In the genomic region with DNA sequence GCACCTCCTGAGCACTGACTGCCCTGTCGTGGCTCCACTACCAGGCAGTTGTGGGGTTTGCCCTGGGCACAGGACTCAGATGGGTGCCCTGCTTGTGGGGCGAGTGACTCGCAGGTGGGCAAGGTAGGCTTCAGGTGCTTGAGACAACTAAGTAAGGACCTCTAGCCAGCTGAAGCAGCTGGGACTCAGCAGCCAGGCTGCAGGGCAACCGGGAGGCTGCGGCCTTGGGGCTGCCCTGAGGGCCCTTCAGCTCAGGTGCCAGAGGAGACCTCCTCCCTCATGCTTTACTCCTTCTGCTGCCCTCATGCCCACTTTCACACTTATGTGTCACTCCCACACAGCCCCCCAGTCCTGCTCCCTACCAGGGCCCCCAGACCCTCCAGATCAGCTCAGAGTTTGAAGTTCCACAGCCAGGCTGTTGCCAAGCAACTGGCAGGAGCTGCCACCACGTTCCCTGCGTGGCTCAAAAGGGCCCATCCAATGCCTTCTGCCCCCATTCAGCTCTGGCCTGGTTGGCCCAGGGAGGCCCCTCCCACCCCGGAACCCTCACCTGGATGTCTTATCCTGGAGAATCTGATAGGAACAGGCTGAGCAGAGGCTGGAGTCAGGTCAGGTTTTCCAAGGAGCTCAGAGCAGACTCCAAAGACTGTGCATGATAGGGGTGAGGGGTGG, we compare ENCODE assay signal across 30 cellular contexts. TPM values are rescaled to one million over a fixed set of nuclear protein-coding genes. Genes with fewer than 3 reads are reported as not detected.
A peak's percentile ranks its signal among the peaks of the same experiment; 100 is the strongest.
DNase-seq lines count a peak whose midpoint lies in the region; ATAC-seq and TF ChIP-seq lines count a peak whose summit lies in the region.
"Had no signal": no experiment of that assay in that cellular context is flagged by ENCODE, and none has a peak within 500 bp of the region (broad histone marks: within the 10 kb centered on the region; RNA-seq: fewer than 3 reads in every experiment).

No MANE protein-coding gene starts in this region.

- no peaks in the 10 kb centered on the region for H3K36me3 ChIP-seq in H7 (replicated peaks; ENCODE audit: control insufficient read depth, insufficient read depth, low read length)
- no peaks in the 10 kb centered on the region for H3K36me3 ChIP-seq in endodermal cell (ENCODE audit: control insufficient read depth, insufficient read depth, low read length)
- no peaks in the 10 kb centered on the region for H3K36me3 ChIP-seq in sigmoid colon
- H3K36me3 ChIP-seq: breast epithelium, HAP-1, MG63 had no signal

- no peak for TF ChIP-seq POLR2A in sigmoid colon (IDR thresholded peaks at IDR 0.05)

- H3K27me3 ChIP-seq in H7 (ENCODE audit: control insufficient read depth, insufficient read depth, low read length) = peaks cover 100% of the 10 kb centered on the region
- H3K27me3 ChIP-seq in endodermal cell (ENCODE audit: control insufficient read depth, insufficient read depth, low read length, poor library complexity, severe bottlenecking) = peaks cover 100% of the 10 kb centered on the region
- H3K27me3 ChIP-seq in sigmoid colon = peaks cover 64 to 100% (median 95%) of the 10 kb centered on the region in 3 donors
- H3K27me3 ChIP-seq: MG63 had no signal

- no peaks in the 10 kb centered on the region for H3K36me3 Mint-ChIP-seq in activated CD4-positive, alpha-beta T cell treated with anti-CD3 and anti-CD28 coated beads, Interleukin-2, amount 10 ng/mL, durations not matched to agents 24 days and 14 days (ENCODE audit: low read depth)
- no peaks in the 10 kb centered on the region for H3K36me3 Mint-ChIP-seq in activated CD4-positive, alpha-beta T cell treated with anti-CD3 and anti-CD28 coated beads for 36 hours (ENCODE audit: low read depth)
- no peaks in the 10 kb centered on the region for H3K36me3 Mint-ChIP-seq in endodermal cell (ENCODE audit: low read depth)
- H3K36me3 Mint-ChIP-seq in activated T-helper 17 cell treated with anti-CD3 and anti-CD28 coated beads, Interleukin-2, amount 50 U/mL, for 72 hours (ENCODE audit: low read depth) = no peaks in the 10 kb centered on the region
- H3K36me3 Mint-ChIP-seq: stimulated activated memory B cell treated with anti-CD40 and anti-IgM and Interleukin-4, amounts not matched to agents 10 μg/mL and 1 μg/mL and 100 μg/mL, for 72 hours had no signal

- CTCF ChIA-PET in activated CD4-positive, alpha-beta T cell treated with anti-CD3 and anti-CD28 coated beads for 36 hours (lab: Charles Lee) = interaction anchor here (0.6 to 7.8 kb wide), 37 partner anchors 9 to 460 kb away, joined by 3 to 298 read pairs (median 6); a partner anchor contains a TSS

- DNase-seq in activated CD4-positive, alpha-beta T cell treated with anti-CD3 and anti-CD28 coated beads, Interleukin-2, amount 10 ng/mL, durations not matched to agents 24 days and 14 days = peak; percentile 56
- no peak for DNase-seq in activated CD4-positive, alpha-beta T cell treated with anti-CD3 and anti-CD28 coated beads for 36 hours
- peak; percentile 49 for DNase-seq in H7
- DNase-seq in endodermal cell = no peak
- peak; percentile 55 for DNase-seq in sigmoid colon
- DNase-seq in epidermal melanocyte (ENCODE audit: insufficient read length, low spot score) = no peak
- no peak for DNase-seq in germinal center (ENCODE audit: low spot score)
- DNase-seq: activated CD8-positive, alpha-beta memory T cell treated with anti-CD3 and anti-CD28 coated beads for 24 hours; activated naive CD4-positive, alpha-beta T cell; amniotic stem cell; DMS53; effector CD4-positive, alpha-beta T cell; KBM-7; MG63; NCI-H2029 treated with DMSO at 0.1 percent for 48 hours; stimulated activated CD4-positive, alpha-beta T cell treated with anti-CD3 and anti-CD28 coated beads, Interleukin-4, amount 100 ng/mL, for 24 hours had no signal

- H3K4me3 Mint-ChIP-seq in activated CD4-positive, alpha-beta T cell treated with anti-CD3 and anti-CD28 coated beads, Interleukin-2, amount 10 ng/mL, durations not matched to agents 24 days and 14 days = no peak overlapping the region
- H3K4me3 Mint-ChIP-seq in activated CD4-positive, alpha-beta T cell treated with anti-CD3 and anti-CD28 coated beads for 36 hours = no peak overlapping the region
- peak overlapping the region; percentile 33 for H3K4me3 Mint-ChIP-seq in endodermal cell
- H3K4me3 Mint-ChIP-seq in activated T-helper 17 cell treated with anti-CD3 and anti-CD28 coated beads, Interleukin-2, amount 50 U/mL, for 72 hours = no peak overlapping the region
- H3K4me3 Mint-ChIP-seq: nephron; stimulated activated memory B cell treated with anti-CD40 and anti-IgM and Interleukin-4, amounts not matched to agents 10 μg/mL and 1 μg/mL and 100 μg/mL, for 72 hours had no signal

- POLR2A ChIA-PET in activated CD4-positive, alpha-beta T cell treated with anti-CD3 and anti-CD28 coated beads for 36 hours (lab: Charles Lee) = interaction anchor here (1.9 kb wide), 1 partner anchor 45 kb away, joined by 4 read pairs; no protein-coding TSS in a partner anchor

- no peak for ATAC-seq in activated CD4-positive, alpha-beta T cell treated with anti-CD3 and anti-CD28 coated beads for 36 hours
- no peak for ATAC-seq in activated T-helper 17 cell treated with anti-CD3 and anti-CD28 coated beads, Interleukin-2, amount 50 U/mL, for 72 hours (replicated peaks)
- ATAC-seq: stimulated activated memory B cell treated with anti-CD40 and anti-IgM and Interleukin-4, amounts not matched to agents 10 μg/mL and 1 μg/mL and 100 μg/mL, for 72 hours had no signal

- H3K4me3 ChIP-seq in H7 (ENCODE audit: insufficient read depth, low read depth, low read length) (no peak overlapping the region), endodermal cell (ENCODE audit: low read length) (no peak overlapping the region), sigmoid colon (no peak overlapping the region)
- H3K4me3 ChIP-seq: HAP-1, MG63 had no signal

- no peaks in the 10 kb centered on the region for H3K9me3 ChIP-seq in endodermal cell (ENCODE audit: control insufficient read depth, low read length)
- no peaks in the 10 kb centered on the region for H3K9me3 ChIP-seq in sigmoid colon
- H3K9me3 ChIP-seq: breast epithelium, HAP-1, MG63 had no signal

- intact Hi-C loops in activated CD4-positive, alpha-beta T cell treated with anti-CD3 and anti-CD28 coated beads, Interleukin-2, amount 10 ng/mL, durations not matched to agents 24 days and 14 days (cut with micrococcal nuclease) = loop anchor here (5.0 kb wide), 3 partner anchors 79 to 484 kb away; a partner anchor contains a TSS
- intact Hi-C loops in activated CD4-positive, alpha-beta T cell treated with anti-CD3 and anti-CD28 coated beads for 36 hours (cut with DNase I, micrococcal nuclease) = no loop called here
- intact Hi-C loops in sigmoid colon (cut with DNase I) = loop anchor here (5.0 kb wide), 1 partner anchor 94 kb away; no protein-coding TSS in a partner anchor

- no peak for TF ChIP-seq EP300 in sigmoid colon (IDR thresholded peaks at IDR 0.05)

- no peak overlapping the region for H3K27ac ChIP-seq in endodermal cell (ENCODE audit: low read depth, low read length)
- no peak overlapping the region for H3K27ac ChIP-seq in sigmoid colon
- H3K27ac ChIP-seq: breast epithelium, RWPE1 had no signal

- H3K9me3 Mint-ChIP-seq in activated CD4-positive, alpha-beta T cell treated with anti-CD3 and anti-CD28 coated beads, Interleukin-2, amount 10 ng/mL, durations not matched to agents 24 days and 14 days = no peaks in the 10 kb centered on the region
- H3K9me3 Mint-ChIP-seq in activated CD4-positive, alpha-beta T cell treated with anti-CD3 and anti-CD28 coated beads for 36 hours (ENCODE audit: low read depth) = no peaks in the 10 kb centered on the region
- H3K9me3 Mint-ChIP-seq in endodermal cell = no peaks in the 10 kb centered on the region
- no peaks in the 10 kb centered on the region for H3K9me3 Mint-ChIP-seq in activated T-helper 17 cell treated with anti-CD3 and anti-CD28 coated beads, Interleukin-2, amount 50 U/mL, for 72 hours
- H3K9me3 Mint-ChIP-seq: stimulated activated memory B cell treated with anti-CD40 and anti-IgM and Interleukin-4, amounts not matched to agents 10 μg/mL and 1 μg/mL and 100 μg/mL, for 72 hours had no signal

- no peak overlapping the region for H3K27ac Mint-ChIP-seq in activated CD4-positive, alpha-beta T cell treated with anti-CD3 and anti-CD28 coated beads, Interleukin-2, amount 10 ng/mL, durations not matched to agents 24 days and 14 days
- no peak overlapping the region for H3K27ac Mint-ChIP-seq in activated CD4-positive, alpha-beta T cell treated with anti-CD3 and anti-CD28 coated beads for 36 hours
- H3K27ac Mint-ChIP-seq in endodermal cell = no peak overlapping the region
- no peak overlapping the region for H3K27ac Mint-ChIP-seq in activated T-helper 17 cell treated with anti-CD3 and anti-CD28 coated beads, Interleukin-2, amount 50 U/mL, for 72 hours
- H3K27ac Mint-ChIP-seq: nephron; stimulated activated memory B cell treated with anti-CD40 and anti-IgM and Interleukin-4, amounts not matched to agents 10 μg/mL and 1 μg/mL and 100 μg/mL, for 72 hours had no signal

- H3K4me1 ChIP-seq in endodermal cell (ENCODE audit: control insufficient read depth, insufficient read depth, low read length) (no peaks in the 10 kb centered on the region), sigmoid colon (peaks cover 0 to 22% (median 10%) of the 10 kb centered on the region in 4 donors)
- H3K4me1 ChIP-seq: HAP-1 had no signal

- TF ChIP-seq CTCF in endodermal cell (conservative IDR thresholded peaks at IDR 0.05) = no peak
- no peak for TF ChIP-seq CTCF in sigmoid colon (IDR thresholded peaks at IDR 0.05)

- H3K27me3 Mint-ChIP-seq in activated CD4-positive, alpha-beta T cell treated with anti-CD3 and anti-CD28 coated beads, Interleukin-2, amount 10 ng/mL, durations not matched to agents 24 days and 14 days = peaks cover 93% of the 10 kb centered on the region
- peaks cover 80% of the 10 kb centered on the region for H3K27me3 Mint-ChIP-seq in activated CD4-positive, alpha-beta T cell treated with anti-CD3 and anti-CD28 coated beads for 36 hours
- H3K27me3 Mint-ChIP-seq in endodermal cell (ENCODE audit: insufficient read depth) = peaks cover 100% of the 10 kb centered on the region
- peaks cover 62% of the 10 kb centered on the region for H3K27me3 Mint-ChIP-seq in activated T-helper 17 cell treated with anti-CD3 and anti-CD28 coated beads, Interleukin-2, amount 50 U/mL, for 72 hours

- H3K9ac ChIP-seq in endodermal cell (ENCODE audit: extremely low read depth, low read length, poor library complexity, severe bottlenecking) = no peak overlapping the region

- H3K4me1 Mint-ChIP-seq in activated CD4-positive, alpha-beta T cell treated with anti-CD3 and anti-CD28 coated beads, Interleukin-2, amount 10 ng/mL, durations not matched to agents 24 days and 14 days = peaks cover 17% of the 10 kb centered on the region
- H3K4me1 Mint-ChIP-seq in activated CD4-positive, alpha-beta T cell treated with anti-CD3 and anti-CD28 coated beads for 36 hours = peaks cover 17% of the 10 kb centered on the region
- H3K4me1 Mint-ChIP-seq in endodermal cell = peaks cover 3% of the 10 kb centered on the region
- peaks cover 5% of the 10 kb centered on the region for H3K4me1 Mint-ChIP-seq in activated T-helper 17 cell treated with anti-CD3 and anti-CD28 coated beads, Interleukin-2, amount 50 U/mL, for 72 hours
- H3K4me1 Mint-ChIP-seq: nephron had no signal

- 51% methylated on average over 8 of the region's 8 CpGs; no CpG with 5 or more reads in 1 of the 2 experiments for WGBS in endodermal cell (ENCODE audit: insufficient coverage in 1 of 2, insufficient read length in 1 of 2), 2 experiments
- 35% methylated on average over 8 of the region's 8 CpGs for WGBS in sigmoid colon, 2 donors

RNA-seq across cellular contexts. Expression of a gene that starts 10.0 kb away (rescaled TPM):
- total RNA-seq in activated CD4-positive, alpha-beta T cell treated with anti-CD3 and anti-CD28 coated beads, Interleukin-2, amount 10 ng/mL, durations not matched to agents 24 days and 14 days = not detected in 2 replicates
- not detected for total RNA-seq in activated CD4-positive, alpha-beta T cell treated with anti-CD3 and anti-CD28 coated beads for 36 hours
- 0.11 TPM in 1 of 2 replicates, not detected in the other for total RNA-seq in H7 (2014; rRNA removed; shearing (Covaris generic))
- total RNA-seq in endodermal cell (not detected), sigmoid colon (not detected)
- polyA plus RNA-seq in endodermal cell (2013, experiment 1 of 2) = 0.14 TPM
- polyA plus RNA-seq in endodermal cell (2013, experiment 2 of 2) = 0.12 TPM
- polyA plus RNA-seq in sigmoid colon = under 1 TPM in 1 of 3 donors, not detected in 2; 0.07 TPM
- total RNA-seq in activated T-helper 17 cell treated with anti-CD3 and anti-CD28 coated beads, Interleukin-2, amount 50 U/mL, for 72 hours = not detected
- total RNA-seq: A172; breast epithelium; epithelial cell of proximal tubule; HT1080; SK-MEL-5; T-helper 1 cell treated with Interleukin-12 subunit alpha and Interleukin-12 subunit beta and Interleukin-4 antibody, amounts not matched to agents 30 ng/mL and 1 ng/mL, for 36 hours; temporal lobe; urinary bladder had no signal
- polyA plus RNA-seq: keratinocyte, urinary bladder had no signal

Comparison
In these comparisons a context has a peak if more than half of its experiments do, and no peak if none do; other contexts are left out.
1. DNase-seq: peak in activated CD4-positive, alpha-beta T cell treated with anti-CD3 and anti-CD28 coated beads, Interleukin-2, amount 10 ng/mL, durations not matched to agents 24 days and 14 days (single experiment), H7 (single experiment) and sigmoid colon (single experiment); none in activated CD4-positive, alpha-beta T cell treated with anti-CD3 and anti-CD28 coated beads for 36 hours (single experiment), endodermal cell (single experiment), epidermal melanocyte (single experiment) and germinal center (single experiment).
2. intact Hi-C loops: an anchor here in activated CD4-positive, alpha-beta T cell treated with anti-CD3 and anti-CD28 coated beads, Interleukin-2, amount 10 ng/mL, durations not matched to agents 24 days and 14 days (5.0 kb wide) and sigmoid colon (5.0 kb wide); none called in activated CD4-positive, alpha-beta T cell treated with anti-CD3 and anti-CD28 coated beads for 36 hours.